Comparison of ENCODE assay signal across 17 cellular contexts in genomic region chr18:460791-461190, GRCh38. TPM values are rescaled to one million over a fixed set of nuclear protein-coding genes. Genes with fewer than 3 reads are reported as not detected.
DNase-seq lines count a peak whose midpoint lies in the region; TF ChIP-seq lines count a peak whose summit lies in the region.
"Had no signal": no experiment of that assay in that cellular context is flagged by ENCODE, and none has a peak within 500 bp of the region (broad histone marks: within the 10 kb centered on the region; RNA-seq: fewer than 3 reads in every experiment).

No MANE protein-coding gene starts in this region.

- peaks cover 5 to 40% (median 29%) of the 10 kb centered on the region in 11 experiments; a peak in 14 of 22 replicates for H3K36me3 ChIP-seq in BLaER1 treated with 17β-estradiol and CSF1 and Interleukin-3, amounts not matched to agents 10 nM and 100 nM
- H3K36me3 ChIP-seq in mesenchymal stem cell (ENCODE audit: control insufficient read depth in 1 of 2, insufficient read depth in 2 of 2, low read depth in 1 of 2, low read length in 2 of 2) (peaks cover 0 to 18% of the 10 kb centered on the region in 2 experiments), uterus (no peaks in the 10 kb centered on the region)

- peaks cover 74 to 98% (median 85%) of the 10 kb centered on the region in 10 experiments for H3K4me1 ChIP-seq in BLaER1 treated with 17β-estradiol and CSF1 and Interleukin-3, amounts not matched to agents 10 nM and 100 nM
- H3K4me1 ChIP-seq in mesenchymal stem cell (ENCODE audit: control insufficient read depth, insufficient read depth, low read depth, low read length) (peaks cover 11% of the 10 kb centered on the region), uterus (no peaks in the 10 kb centered on the region)

- H3K4ac ChIP-seq in mesenchymal stem cell (ENCODE audit: low read depth in 1 of 2, low read length in 2 of 2), result no peak overlapping the region

- no peaks in the 10 kb centered on the region for H3K79me1 ChIP-seq in mesenchymal stem cell (replicated peaks; ENCODE audit: low read length, poor library complexity, severe bottlenecking)

- no peak for TF ChIP-seq CTCF in nephron progenitor cell (IDR thresholded peaks at IDR 0.05)
- TF ChIP-seq CTCF in uterus (IDR thresholded peaks at IDR 0.05), result no peak

- H4K20me1 ChIP-seq in BLaER1 treated with 17β-estradiol and CSF1 and Interleukin-3, amounts not matched to agents 10 nM and 100 nM, result no peaks in the 10 kb centered on the region

- no peak overlapping the region for H3K9ac ChIP-seq in BLaER1 treated with 17β-estradiol and CSF1 and Interleukin-3, amounts not matched to agents 10 nM and 100 nM
- H3K9ac ChIP-seq in mesenchymal stem cell (ENCODE audit: low read length), result peak overlapping the region; percentile 77

- no peak overlapping the region for H3K18ac ChIP-seq in mesenchymal stem cell (ENCODE audit: low read depth in 1 of 2, low read length in 2 of 2)

- no peak overlapping the region for H2AFZ ChIP-seq in mesenchymal stem cell (ENCODE audit: low read depth, low read length)
- H2AFZ ChIP-seq: GM23338 had no signal

- H2BK120ac ChIP-seq in mesenchymal stem cell (ENCODE audit: low read depth, low read length), result no peak overlapping the region

- peak overlapping the region in 2 of 10 experiments; percentile 9 to 33; a peak in 3 of 20 replicates for H3K4me3 ChIP-seq in BLaER1 treated with 17β-estradiol and CSF1 and Interleukin-3, amounts not matched to agents 10 nM and 100 nM
- H3K4me3 ChIP-seq in mesenchymal stem cell (ENCODE audit: insufficient read depth in 1 of 2, low read depth in 1 of 2, low read length in 2 of 2) (no peak overlapping the region), uterus (no peak overlapping the region)
- H3K4me3 ChIP-seq: GM23338 had no signal

- DNase-seq in mesenchymal stem cell (no peak), nephron progenitor cell (no peak), uterus (no peak), medulla oblongata (ENCODE audit: extremely low spot score) (no peak), DMS114 treated with DMSO at 0.1 percent for 48 hours (lab: John Stamatoyannopoulos, UW; ENCODE audit: unreplicated experiment) (no peak), nucleus accumbens (lab: John Stamatoyannopoulos, UW) (no peak)
- DNase-seq: CD4-positive, alpha-beta T cell; CD8-positive, alpha-beta memory T cell; DMS 273 treated with DMSO at 0.1 percent for 48 hours; DMS53; DMS79 treated with DMSO at 0.1 percent for 48 hours; GF-D8; H9 had no signal

- no peak overlapping the region for H2BK15ac ChIP-seq in mesenchymal stem cell (ENCODE audit: low read depth, poor library complexity, severe bottlenecking)

- intact Hi-C loops in uterus (cut with DNase I; ENCODE audit: low total_unique reads), result no loop called here

- H3K14ac ChIP-seq in mesenchymal stem cell (ENCODE audit: low read length in 2 of 2), result no peak overlapping the region

- H4K91ac ChIP-seq in mesenchymal stem cell (ENCODE audit: low read length), result no peak overlapping the region

- no peak overlapping the region for H2BK12ac ChIP-seq in mesenchymal stem cell (ENCODE audit: low read length in 2 of 2)

- H3K36me3 Mint-ChIP-seq in nephron progenitor cell (ENCODE audit: low read depth), result peaks cover 63% of the 10 kb centered on the region
- H3K36me3 Mint-ChIP-seq: CD14-positive monocyte; CD8-positive, alpha-beta memory T cell had no signal

- H3K4me3 Mint-ChIP-seq in nephron progenitor cell, result no peak overlapping the region
- H3K4me3 Mint-ChIP-seq: CD14-positive monocyte; CD4-positive, alpha-beta T cell; CD8-positive, alpha-beta memory T cell; GM23338; H9 had no signal

- H3K27ac ChIP-seq in BLaER1 treated with 17β-estradiol and CSF1 and Interleukin-3, amounts not matched to agents 10 nM and 100 nM, result peak overlapping the region in 8 of 11 experiments; percentile 18 to 100 (median 99); a peak in 13 of 22 replicates
- no peak overlapping the region for H3K27ac ChIP-seq in mesenchymal stem cell (ENCODE audit: low read length, poor library complexity, severe bottlenecking)
- H3K27ac ChIP-seq in uterus, result peak overlapping the region; percentile 71 to 75

- no peak overlapping the region for H2BK5ac ChIP-seq in mesenchymal stem cell (ENCODE audit: low read depth, low read length, poor library complexity, severe bottlenecking)

- H4K8ac ChIP-seq in mesenchymal stem cell (ENCODE audit: low read length), result no peak overlapping the region

- H2AK5ac ChIP-seq in mesenchymal stem cell (ENCODE audit: low read length, severe bottlenecking), result no peak overlapping the region

- H3K27ac Mint-ChIP-seq in nephron progenitor cell, result peak overlapping the region; percentile 75
- H3K27ac Mint-ChIP-seq: CD4-positive, alpha-beta T cell; CD8-positive, alpha-beta memory T cell; GM23338; H9 had no signal

- 96% methylated on average over 4 of the region's 6 CpGs for WGBS in mesenchymal stem cell

- peak overlapping the region in 10 of 11 experiments; percentile 24 to 97 (median 91); a peak in 14 of 22 replicates for H3K4me2 ChIP-seq in BLaER1 treated with 17β-estradiol and CSF1 and Interleukin-3, amounts not matched to agents 10 nM and 100 nM
- H3K4me2 ChIP-seq in mesenchymal stem cell (ENCODE audit: low read length, poor library complexity, severe bottlenecking), result no peak overlapping the region
- H3K4me2 ChIP-seq: GM23338 had no signal

- peaks cover 79% of the 10 kb centered on the region for H3K4me1 Mint-ChIP-seq in nephron progenitor cell
- H3K4me1 Mint-ChIP-seq: CD8-positive, alpha-beta memory T cell had no signal

- H3K23ac ChIP-seq in mesenchymal stem cell (ENCODE audit: low read length in 2 of 2), result no peak overlapping the region

- peaks cover 30% of the 10 kb centered on the region for H3K9me3 Mint-ChIP-seq in nephron progenitor cell
- H3K9me3 Mint-ChIP-seq: GM23338 had no signal

- H3K27me3 ChIP-seq in BLaER1 treated with 17β-estradiol and CSF1 and Interleukin-3, amounts not matched to agents 10 nM and 100 nM, result no peaks in the 10 kb centered on the region
- H3K27me3 ChIP-seq in mesenchymal stem cell (ENCODE audit: control insufficient read depth in 1 of 2, insufficient read depth in 1 of 2, low read length in 2 of 2) (no peaks in the 10 kb centered on the region), uterus (no peaks in the 10 kb centered on the region)

- no peaks in the 10 kb centered on the region for H3K27me3 Mint-ChIP-seq in nephron progenitor cell (ENCODE audit: low read depth, poor library complexity)

- peaks cover 32 to 49% (median 45%) of the 10 kb centered on the region in 11 experiments for H3K9me3 ChIP-seq in BLaER1 treated with 17β-estradiol and CSF1 and Interleukin-3, amounts not matched to agents 10 nM and 100 nM (replicated peaks in 1 of 11)
- H3K9me3 ChIP-seq in mesenchymal stem cell (ENCODE audit: control insufficient read depth, low read length) (peaks cover 7% of the 10 kb centered on the region), uterus (no peaks in the 10 kb centered on the region)

- no peak for TF ChIP-seq POLR2A in uterus (IDR thresholded peaks at IDR 0.05)

RNA-seq across cellular contexts. Expression of gene COLEC12, which starts 39.7 kb away (rescaled TPM):
- 8.9 TPM for polyA plus RNA-seq in mesenchymal stem cell (2013, experiment 1 of 2)
- polyA plus RNA-seq in mesenchymal stem cell (2013, experiment 2 of 2), result 9.2 TPM
- 10 to 100 TPM; 20.2 to 81.3 (median 29.1) TPM for total RNA-seq in uterus
- total RNA-seq: A172; CD4-positive, alpha-beta T cell had no signal
- polyA plus RNA-seq: CD8-positive, alpha-beta memory T cell had no signal
